In genomic region chr11:75371930-75372876, GRCh38 we compare ENCODE assay signal across 1 cellular context.
TF ChIP-seq lines count a peak whose summit lies in the region.

No MANE protein-coding gene starts in this region.

TF ChIP-seq in HepG2, 621 proteins besides CTCF, POLR2A, EP300 and RAD21 (continued from another document and continues in another):
- TF ChIP-seq MIER3 (CRISPR knock-in tag; IDR thresholded peaks at IDR 0.05; ENCODE audit: borderline replicate concordance) (peak; percentile 80; the same call in 1 of the 2 replicates), NCOR1 (IDR thresholded peaks at IDR 0.05; ENCODE audit: borderline replicate concordance, low read length) (no peak), ATF3 (CRISPR knock-in tag; IDR thresholded peaks at IDR 0.05) (peak; percentile 53; the same call in 1 of the 2 replicates), ZKSCAN8 (CRISPR knock-in tag; IDR thresholded peaks at IDR 0.05; ENCODE audit: borderline replicate concordance) (peak; percentile 32; the same call in 1 of the 2 replicates), ZNF703 (CRISPR knock-in tag; IDR thresholded peaks at IDR 0.05; ENCODE audit: borderline replicate concordance) (no peak), MTF2 (CRISPR knock-in tag; IDR thresholded peaks at IDR 0.05; ENCODE audit: borderline replicate concordance) (no peak), SRSF4 (IDR thresholded peaks at IDR 0.05; ENCODE audit: low read depth, low read length, poor library complexity, severe bottlenecking) (no peak), SNRNP70 (IDR thresholded peaks at IDR 0.05; ENCODE audit: low read depth, low read length) (no peak), PPARG (CRISPR knock-in tag; conservative IDR thresholded peaks at IDR 0.05) (0 out of 2 replicates have a peak, but pooled peaks have one; percentile 35), ZNF792 (CRISPR knock-in tag; IDR thresholded peaks at IDR 0.05) (peak; percentile 58; the same call in 1 of the 2 replicates), ZNF207 (IDR thresholded peaks at IDR 0.05; ENCODE audit: borderline replicate concordance) (no peak), ZNF609 (CRISPR knock-in tag; IDR thresholded peaks at IDR 0.05; ENCODE audit: borderline replicate concordance) (peak; percentile 91), HIC2 (CRISPR knock-in tag; IDR thresholded peaks at IDR 0.05; ENCODE audit: low read depth) (no peak), ZNF180 (CRISPR knock-in tag; IDR thresholded peaks at IDR 0.05; ENCODE audit: borderline replicate concordance, low read depth) (no peak), THYN1 (CRISPR knock-in tag; IDR thresholded peaks at IDR 0.05; ENCODE audit: borderline replicate concordance, low read depth) (no peak), AGO2 (optimal IDR thresholded peaks at IDR 0.05; ENCODE audit: low read depth, low read length) (no peak), NR2F2 (IDR thresholded peaks at IDR 0.05; ENCODE audit: borderline replicate concordance, low read depth) (peak; percentile 44; the same call in 1 of the 2 replicates), CAMTA2 (CRISPR knock-in tag; IDR thresholded peaks at IDR 0.05; ENCODE audit: borderline replicate concordance) (no peak), EED (CRISPR knock-in tag; IDR thresholded peaks at IDR 0.05) (no peak), SYNCRIP (IDR thresholded peaks at IDR 0.05; ENCODE audit: insufficient read depth, low read depth, low read length) (no peak), MXD1 (CRISPR knock-in tag; IDR thresholded peaks at IDR 0.05) (no peak), ZSCAN12 (CRISPR knock-in tag; IDR thresholded peaks at IDR 0.05) (no peak), MIXL1 (CRISPR knock-in tag; IDR thresholded peaks at IDR 0.05) (0 out of 2 replicates have a peak, but pooled peaks have one; percentile 46), ZMAT3 (CRISPR knock-in tag; conservative IDR thresholded peaks at IDR 0.05) (no peak), BORCS8-MEF2B (CRISPR knock-in tag; IDR thresholded peaks at IDR 0.05) (no peak), HNRNPH1 (optimal IDR thresholded peaks at IDR 0.05; ENCODE audit: low read depth, low read length) (no peak), ZGPAT (CRISPR knock-in tag; IDR thresholded peaks at IDR 0.05) (peak; percentile 60; the same call in 1 of the 2 replicates), NCOA1 (CRISPR knock-in tag; IDR thresholded peaks at IDR 0.05) (no peak), NAIF1 (CRISPR knock-in tag; IDR thresholded peaks at IDR 0.05; ENCODE audit: borderline replicate concordance) (no peak), ARID4A (CRISPR knock-in tag; IDR thresholded peaks at IDR 0.05; ENCODE audit: borderline replicate concordance) (no peak; the same call in 1 of the 2 replicates), ATF7-NPFF (CRISPR knock-in tag; IDR thresholded peaks at IDR 0.05; ENCODE audit: low read depth) (no peak), REXO4 (CRISPR knock-in tag; IDR thresholded peaks at IDR 0.05; ENCODE audit: borderline replicate concordance) (no peak), MTA1 (CRISPR knock-in tag; IDR thresholded peaks at IDR 0.05; ENCODE audit: borderline replicate concordance) (no peak), ZMAT5 (CRISPR knock-in tag; IDR thresholded peaks at IDR 0.05; ENCODE audit: borderline replicate concordance, low read depth) (no peak), ZNF747 (CRISPR knock-in tag; IDR thresholded peaks at IDR 0.05; ENCODE audit: borderline replicate concordance) (no peak), ZFP62 (CRISPR knock-in tag; IDR thresholded peaks at IDR 0.05) (no peak), ZBTB7B (CRISPR knock-in tag; IDR thresholded peaks at IDR 0.05) (no peak), TCF7L2 (IDR thresholded peaks at IDR 0.05; ENCODE audit: low read depth, low read length) (peak; percentile 26; the same call in 1 of the 2 replicates), TIGD3 (CRISPR knock-in tag; IDR thresholded peaks at IDR 0.05; ENCODE audit: borderline replicate concordance) (no peak), RARA (CRISPR knock-in tag; IDR thresholded peaks at IDR 0.05) (peak; percentile 83), FOSL1 (CRISPR knock-in tag; IDR thresholded peaks at IDR 0.05; ENCODE audit: borderline replicate concordance) (peak; percentile 77; the same call in 1 of the 2 replicates), ZNF331 (CRISPR knock-in tag; IDR thresholded peaks at IDR 0.05) (0 out of 2 replicates have a peak, but pooled peaks have one; percentile 23), ZSCAN31 (CRISPR knock-in tag; IDR thresholded peaks at IDR 0.05; ENCODE audit: low read depth) (no peak), HMG20B (CRISPR knock-in tag; conservative IDR thresholded peaks at IDR 0.05) (0 out of 2 replicates have a peak, but pooled peaks have one; percentile 68), CREM (IDR thresholded peaks at IDR 0.05) (peak; percentile 54; the same call in 1 of the 2 replicates), CREM (CRISPR knock-in tag; IDR thresholded peaks at IDR 0.05) (no peak), ZNF850 (CRISPR knock-in tag; conservative IDR thresholded peaks at IDR 0.05) (no peak), ZNF136 (CRISPR knock-in tag; IDR thresholded peaks at IDR 0.05; ENCODE audit: low read depth) (no peak), ZNF704 (CRISPR knock-in tag; IDR thresholded peaks at IDR 0.05; ENCODE audit: borderline replicate concordance) (no peak), RCOR2 (CRISPR knock-in tag; IDR thresholded peaks at IDR 0.05) (peak; percentile 49; the same call in 1 of the 2 replicates), ZFX (CRISPR knock-in tag; IDR thresholded peaks at IDR 0.05; ENCODE audit: low read depth) (no peak)
